10 cellular contexts compared by ENCODE assay signal in genomic region chr5:124504081-124504916, GRCh38.
A peak's percentile ranks its signal among the peaks of the same experiment; 100 is the strongest.
DNase-seq lines count a peak whose midpoint lies in the region; ATAC-seq and TF ChIP-seq lines count a peak whose summit lies in the region.
"Had no signal": no experiment of that assay in that cellular context is flagged by ENCODE, and none has a peak within 500 bp of the region (broad histone marks: within the 10 kb centered on the region; RNA-seq: fewer than 3 reads in every experiment).

No MANE protein-coding gene starts in this region.

- H3K4me3 ChIP-seq in left lung (no peak overlapping the region), H7 (ENCODE audit: insufficient read depth, low read depth, low read length) (no peak overlapping the region)

- TF ChIP-seq CTCF in left lung (IDR thresholded peaks at IDR 0.05), result no peak

- H3K36me3 ChIP-seq in left lung (no peaks in the 10 kb centered on the region), H7 (replicated peaks; ENCODE audit: control insufficient read depth, insufficient read depth, low read length) (no peaks in the 10 kb centered on the region)

- peak; percentile 95 for ATAC-seq in GM18519 (IDR thresholded peaks at IDR 0.05; ENCODE audit: low FRiP score, unreplicated experiment)
- ATAC-seq in GM21737 (IDR thresholded peaks at IDR 0.05; ENCODE audit: unreplicated experiment), result peak; percentile 80
- peak; percentile 93 for ATAC-seq in HG03460 (IDR thresholded peaks at IDR 0.05; ENCODE audit: unreplicated experiment)
- peak; percentile 91 for ATAC-seq in left lung

- intact Hi-C loops in left lung (cut with DNase I), result no loop called here

- H3K4me1 ChIP-seq in left lung, result no peaks in the 10 kb centered on the region

- H3K27me3 ChIP-seq in left lung, result no peaks in the 10 kb centered on the region
- H3K27me3 ChIP-seq in H7 (ENCODE audit: control insufficient read depth, insufficient read depth, low read length), result no peaks in the 10 kb centered on the region

- H3K27ac ChIP-seq in left lung, result no peak overlapping the region
- H3K27ac ChIP-seq: VCaP had no signal

- DNase-seq in left lung (no peak), D341Med (ENCODE audit: low spot score) (no peak), H7 (no peak), SHP77 (lab: John Stamatoyannopoulos, UW) (no peak), C1 segment of cervical spinal cord (lab: John Stamatoyannopoulos, UW) (no peak)
- DNase-seq: stimulated activated CD4-positive, alpha-beta T cell treated with anti-CD3 and anti-CD28 coated beads, Interleukin-4, amount 100 ng/mL, for 4 hours had no signal

- H3K9me3 ChIP-seq in left lung, result no peaks in the 10 kb centered on the region
